In the genomic region with DNA sequence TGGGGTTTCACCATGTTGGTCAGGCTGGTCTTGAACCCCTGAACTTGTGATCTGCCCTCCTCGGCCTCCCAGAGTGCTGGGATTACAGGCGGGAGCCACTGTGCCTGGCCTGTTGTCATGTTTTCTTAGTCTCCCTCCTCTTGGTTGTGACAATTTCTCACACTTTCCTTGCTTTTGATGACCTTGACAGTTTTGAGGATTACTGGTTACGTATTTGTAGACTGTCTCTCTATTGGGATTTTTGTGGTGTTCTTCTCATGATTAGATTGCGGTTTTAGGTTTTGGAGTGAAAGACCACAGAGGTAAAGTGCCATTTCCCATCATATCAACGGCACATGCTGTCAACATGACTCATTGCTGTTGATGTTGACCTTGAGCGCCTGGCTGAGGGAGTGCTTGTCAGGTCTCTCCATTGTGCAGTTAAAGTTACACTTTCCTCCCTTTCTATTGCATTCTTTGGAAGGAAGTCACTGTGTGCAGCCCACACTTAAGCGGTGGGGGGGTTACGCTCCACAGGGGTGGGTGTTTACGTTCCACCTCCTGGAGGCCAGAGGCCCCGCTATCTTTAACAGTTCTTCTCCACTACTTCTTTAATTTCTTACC, we compare ENCODE assay signal across 1 cellular context.
TF ChIP-seq lines count a peak whose summit lies in the region.

No MANE protein-coding gene starts in this region.

TF ChIP-seq in HEK293, 187 proteins besides CTCF, POLR2A, EP300 and RAD21 (continued from another document and continues in another):
- TF ChIP-seq, protein P1, sequence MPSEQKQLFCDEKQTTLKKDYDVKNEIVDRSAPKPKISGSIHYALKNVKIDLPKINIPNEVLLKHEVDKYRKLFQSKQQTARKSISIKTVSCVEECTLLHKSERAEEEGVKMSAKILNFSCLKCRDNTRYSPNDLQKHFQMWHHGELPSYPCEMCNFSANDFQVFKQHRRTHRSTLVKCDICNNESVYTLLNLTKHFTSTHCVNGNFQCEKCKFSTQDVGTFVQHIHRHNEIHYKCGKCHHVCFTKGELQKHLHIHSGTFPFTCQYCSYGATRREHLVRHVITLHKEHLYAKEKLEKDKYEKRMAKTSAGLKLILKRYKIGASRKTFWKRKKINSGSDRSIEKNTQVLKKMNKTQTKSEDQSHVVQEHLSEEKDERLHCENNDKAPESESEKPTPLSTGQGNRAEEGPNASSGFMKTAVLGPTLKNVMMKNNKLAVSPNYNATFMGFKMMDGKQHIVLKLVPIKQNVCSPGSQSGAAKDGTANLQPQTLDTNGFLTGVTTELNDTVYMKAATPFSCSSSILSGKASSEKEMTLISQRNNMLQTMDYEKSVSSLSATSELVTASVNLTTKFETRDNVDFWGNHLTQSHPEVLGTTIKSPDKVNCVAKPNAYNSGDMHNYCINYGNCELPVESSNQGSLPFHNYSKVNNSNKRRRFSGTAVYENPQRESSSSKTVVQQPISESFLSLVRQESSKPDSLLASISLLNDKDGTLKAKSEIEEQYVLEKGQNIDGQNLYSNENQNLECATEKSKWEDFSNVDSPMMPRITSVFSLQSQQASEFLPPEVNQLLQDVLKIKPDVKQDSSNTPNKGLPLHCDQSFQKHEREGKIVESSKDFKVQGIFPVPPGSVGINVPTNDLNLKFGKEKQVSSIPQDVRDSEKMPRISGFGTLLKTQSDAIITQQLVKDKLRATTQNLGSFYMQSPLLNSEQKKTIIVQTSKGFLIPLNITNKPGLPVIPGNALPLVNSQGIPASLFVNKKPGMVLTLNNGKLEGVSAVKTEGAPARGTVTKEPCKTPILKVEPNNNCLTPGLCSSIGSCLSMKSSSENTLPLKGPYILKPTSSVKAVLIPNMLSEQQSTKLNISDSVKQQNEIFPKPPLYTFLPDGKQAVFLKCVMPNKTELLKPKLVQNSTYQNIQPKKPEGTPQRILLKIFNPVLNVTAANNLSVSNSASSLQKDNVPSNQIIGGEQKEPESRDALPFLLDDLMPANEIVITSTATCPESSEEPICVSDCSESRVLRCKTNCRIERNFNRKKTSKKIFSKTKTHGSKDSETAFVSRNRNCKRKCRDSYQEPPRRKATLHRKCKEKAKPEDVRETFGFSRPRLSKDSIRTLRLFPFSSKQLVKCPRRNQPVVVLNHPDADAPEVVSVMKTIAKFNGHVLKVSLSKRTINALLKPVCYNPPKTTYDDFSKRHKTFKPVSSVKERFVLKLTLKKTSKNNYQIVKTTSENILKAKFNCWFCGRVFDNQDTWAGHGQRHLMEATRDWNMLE (tag by site-specific recombination; conservative IDR thresholded peaks at IDR 0.05; ENCODE audit: low read depth) = 0 out of 2 replicates have a peak, but pooled peaks have one; percentile 16
- TF ChIP-seq ZNF426 (tag by site-specific recombination; IDR thresholded peaks at IDR 0.05) = no peak
- TF ChIP-seq, protein P2, sequence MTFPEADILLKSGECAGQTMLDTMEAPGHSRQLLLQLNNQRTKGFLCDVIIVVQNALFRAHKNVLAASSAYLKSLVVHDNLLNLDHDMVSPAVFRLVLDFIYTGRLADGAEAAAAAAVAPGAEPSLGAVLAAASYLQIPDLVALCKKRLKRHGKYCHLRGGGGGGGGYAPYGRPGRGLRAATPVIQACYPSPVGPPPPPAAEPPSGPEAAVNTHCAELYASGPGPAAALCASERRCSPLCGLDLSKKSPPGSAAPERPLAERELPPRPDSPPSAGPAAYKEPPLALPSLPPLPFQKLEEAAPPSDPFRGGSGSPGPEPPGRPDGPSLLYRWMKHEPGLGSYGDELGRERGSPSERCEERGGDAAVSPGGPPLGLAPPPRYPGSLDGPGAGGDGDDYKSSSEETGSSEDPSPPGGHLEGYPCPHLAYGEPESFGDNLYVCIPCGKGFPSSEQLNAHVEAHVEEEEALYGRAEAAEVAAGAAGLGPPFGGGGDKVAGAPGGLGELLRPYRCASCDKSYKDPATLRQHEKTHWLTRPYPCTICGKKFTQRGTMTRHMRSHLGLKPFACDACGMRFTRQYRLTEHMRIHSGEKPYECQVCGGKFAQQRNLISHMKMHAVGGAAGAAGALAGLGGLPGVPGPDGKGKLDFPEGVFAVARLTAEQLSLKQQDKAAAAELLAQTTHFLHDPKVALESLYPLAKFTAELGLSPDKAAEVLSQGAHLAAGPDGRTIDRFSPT (tag by site-specific recombination; IDR thresholded peaks at IDR 0.05) = peak; percentile 83
- TF ChIP-seq, protein P3, sequence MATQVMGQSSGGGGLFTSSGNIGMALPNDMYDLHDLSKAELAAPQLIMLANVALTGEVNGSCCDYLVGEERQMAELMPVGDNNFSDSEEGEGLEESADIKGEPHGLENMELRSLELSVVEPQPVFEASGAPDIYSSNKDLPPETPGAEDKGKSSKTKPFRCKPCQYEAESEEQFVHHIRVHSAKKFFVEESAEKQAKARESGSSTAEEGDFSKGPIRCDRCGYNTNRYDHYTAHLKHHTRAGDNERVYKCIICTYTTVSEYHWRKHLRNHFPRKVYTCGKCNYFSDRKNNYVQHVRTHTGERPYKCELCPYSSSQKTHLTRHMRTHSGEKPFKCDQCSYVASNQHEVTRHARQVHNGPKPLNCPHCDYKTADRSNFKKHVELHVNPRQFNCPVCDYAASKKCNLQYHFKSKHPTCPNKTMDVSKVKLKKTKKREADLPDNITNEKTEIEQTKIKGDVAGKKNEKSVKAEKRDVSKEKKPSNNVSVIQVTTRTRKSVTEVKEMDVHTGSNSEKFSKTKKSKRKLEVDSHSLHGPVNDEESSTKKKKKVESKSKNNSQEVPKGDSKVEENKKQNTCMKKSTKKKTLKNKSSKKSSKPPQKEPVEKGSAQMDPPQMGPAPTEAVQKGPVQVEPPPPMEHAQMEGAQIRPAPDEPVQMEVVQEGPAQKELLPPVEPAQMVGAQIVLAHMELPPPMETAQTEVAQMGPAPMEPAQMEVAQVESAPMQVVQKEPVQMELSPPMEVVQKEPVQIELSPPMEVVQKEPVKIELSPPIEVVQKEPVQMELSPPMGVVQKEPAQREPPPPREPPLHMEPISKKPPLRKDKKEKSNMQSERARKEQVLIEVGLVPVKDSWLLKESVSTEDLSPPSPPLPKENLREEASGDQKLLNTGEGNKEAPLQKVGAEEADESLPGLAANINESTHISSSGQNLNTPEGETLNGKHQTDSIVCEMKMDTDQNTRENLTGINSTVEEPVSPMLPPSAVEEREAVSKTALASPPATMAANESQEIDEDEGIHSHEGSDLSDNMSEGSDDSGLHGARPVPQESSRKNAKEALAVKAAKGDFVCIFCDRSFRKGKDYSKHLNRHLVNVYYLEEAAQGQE (tag by site-specific recombination; IDR thresholded peaks at IDR 0.05) = no peak
- TF ChIP-seq SETDB1 (IDR thresholded peaks at IDR 0.05; ENCODE audit: insufficient read length, low read length) = no peak
- TF ChIP-seq ZNF521 (tag by site-specific recombination; IDR thresholded peaks at IDR 0.05) = no peak
- TF ChIP-seq, protein P4, sequence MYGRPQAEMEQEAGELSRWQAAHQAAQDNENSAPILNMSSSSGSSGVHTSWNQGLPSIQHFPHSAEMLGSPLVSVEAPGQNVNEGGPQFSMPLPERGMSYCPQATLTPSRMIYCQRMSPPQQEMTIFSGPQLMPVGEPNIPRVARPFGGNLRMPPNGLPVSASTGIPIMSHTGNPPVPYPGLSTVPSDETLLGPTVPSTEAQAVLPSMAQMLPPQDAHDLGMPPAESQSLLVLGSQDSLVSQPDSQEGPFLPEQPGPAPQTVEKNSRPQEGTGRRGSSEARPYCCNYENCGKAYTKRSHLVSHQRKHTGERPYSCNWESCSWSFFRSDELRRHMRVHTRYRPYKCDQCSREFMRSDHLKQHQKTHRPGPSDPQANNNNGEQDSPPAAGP (tag by site-specific recombination; IDR thresholded peaks at IDR 0.05) = peak; percentile 95
- no peak for TF ChIP-seq ZNF529 (tag by site-specific recombination; IDR thresholded peaks at IDR 0.05; ENCODE audit: insufficient replicate concordance)
- no peak for TF ChIP-seq ZNF223 (tag by site-specific recombination; IDR thresholded peaks at IDR 0.05)
- TF ChIP-seq ZNF777 (tag by site-specific recombination; IDR thresholded peaks at IDR 0.05; ENCODE audit: borderline replicate concordance) = no peak
- TF ChIP-seq, protein P5, sequence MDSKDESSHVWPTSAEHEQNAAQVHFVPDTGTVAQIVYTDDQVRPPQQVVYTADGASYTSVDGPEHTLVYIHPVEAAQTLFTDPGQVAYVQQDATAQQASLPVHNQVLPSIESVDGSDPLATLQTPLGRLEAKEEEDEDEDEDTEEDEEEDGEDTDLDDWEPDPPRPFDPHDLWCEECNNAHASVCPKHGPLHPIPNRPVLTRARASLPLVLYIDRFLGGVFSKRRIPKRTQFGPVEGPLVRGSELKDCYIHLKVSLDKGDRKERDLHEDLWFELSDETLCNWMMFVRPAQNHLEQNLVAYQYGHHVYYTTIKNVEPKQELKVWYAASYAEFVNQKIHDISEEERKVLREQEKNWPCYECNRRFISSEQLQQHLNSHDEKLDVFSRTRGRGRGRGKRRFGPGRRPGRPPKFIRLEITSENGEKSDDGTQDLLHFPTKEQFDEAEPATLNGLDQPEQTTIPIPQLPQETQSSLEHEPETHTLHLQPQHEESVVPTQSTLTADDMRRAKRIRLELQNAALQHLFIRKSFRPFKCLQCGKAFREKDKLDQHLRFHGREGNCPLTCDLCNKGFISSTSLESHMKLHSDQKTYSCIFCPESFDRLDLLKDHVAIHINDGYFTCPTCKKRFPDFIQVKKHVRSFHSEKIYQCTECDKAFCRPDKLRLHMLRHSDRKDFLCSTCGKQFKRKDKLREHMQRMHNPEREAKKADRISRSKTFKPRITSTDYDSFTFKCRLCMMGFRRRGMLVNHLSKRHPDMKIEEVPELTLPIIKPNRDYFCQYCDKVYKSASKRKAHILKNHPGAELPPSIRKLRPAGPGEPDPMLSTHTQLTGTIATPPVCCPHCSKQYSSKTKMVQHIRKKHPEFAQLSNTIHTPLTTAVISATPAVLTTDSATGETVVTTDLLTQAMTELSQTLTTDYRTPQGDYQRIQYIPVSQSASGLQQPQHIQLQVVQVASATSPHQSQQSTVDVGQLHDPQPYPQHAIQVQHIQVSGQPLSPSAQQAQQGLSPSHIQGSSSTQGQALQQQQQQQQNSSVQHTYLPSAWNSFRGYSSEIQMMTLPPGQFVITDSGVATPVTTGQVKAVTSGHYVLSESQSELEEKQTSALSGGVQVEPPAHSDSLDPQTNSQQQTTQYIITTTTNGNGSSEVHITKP (tag by site-specific recombination; IDR thresholded peaks at IDR 0.05) = peak; percentile 59; the same call in 1 of the 2 replicates
- peak; percentile 72; the same call in 1 of the 2 replicates for TF ChIP-seq ZBTB21 (tag by site-specific recombination; IDR thresholded peaks at IDR 0.05)
- TF ChIP-seq ZFHX2 (tag by site-specific recombination; conservative IDR thresholded peaks at IDR 0.05) = peak; percentile 79
- TF ChIP-seq ZFP41 (tag by site-specific recombination; IDR thresholded peaks at IDR 0.05; ENCODE audit: borderline replicate concordance) = no peak
- TF ChIP-seq EGR2 (tag by site-specific recombination; IDR thresholded peaks at IDR 0.05; ENCODE audit: low read depth) = peak; percentile 85
- TF ChIP-seq TCF7L2 (IDR thresholded peaks at IDR 0.05; ENCODE audit: borderline replicate concordance, low read depth, low read length) = no peak
- TF ChIP-seq, protein P6, sequence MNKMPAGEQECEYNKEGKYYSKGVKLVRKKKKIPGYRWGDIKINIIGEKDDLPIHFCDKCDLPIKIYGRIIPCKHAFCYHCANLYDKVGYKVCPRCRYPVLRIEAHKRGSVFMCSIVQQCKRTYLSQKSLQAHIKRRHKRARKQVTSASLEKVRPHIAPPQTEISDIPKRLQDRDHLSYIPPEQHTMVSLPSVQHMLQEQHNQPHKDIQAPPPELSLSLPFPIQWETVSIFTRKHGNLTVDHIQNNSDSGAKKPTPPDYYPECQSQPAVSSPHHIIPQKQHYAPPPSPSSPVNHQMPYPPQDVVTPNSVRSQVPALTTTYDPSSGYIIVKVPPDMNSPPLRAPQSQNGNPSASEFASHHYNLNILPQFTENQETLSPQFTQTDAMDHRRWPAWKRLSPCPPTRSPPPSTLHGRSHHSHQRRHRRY (tag by site-specific recombination; IDR thresholded peaks at IDR 0.05) = no peak
- TF ChIP-seq, protein P7, sequence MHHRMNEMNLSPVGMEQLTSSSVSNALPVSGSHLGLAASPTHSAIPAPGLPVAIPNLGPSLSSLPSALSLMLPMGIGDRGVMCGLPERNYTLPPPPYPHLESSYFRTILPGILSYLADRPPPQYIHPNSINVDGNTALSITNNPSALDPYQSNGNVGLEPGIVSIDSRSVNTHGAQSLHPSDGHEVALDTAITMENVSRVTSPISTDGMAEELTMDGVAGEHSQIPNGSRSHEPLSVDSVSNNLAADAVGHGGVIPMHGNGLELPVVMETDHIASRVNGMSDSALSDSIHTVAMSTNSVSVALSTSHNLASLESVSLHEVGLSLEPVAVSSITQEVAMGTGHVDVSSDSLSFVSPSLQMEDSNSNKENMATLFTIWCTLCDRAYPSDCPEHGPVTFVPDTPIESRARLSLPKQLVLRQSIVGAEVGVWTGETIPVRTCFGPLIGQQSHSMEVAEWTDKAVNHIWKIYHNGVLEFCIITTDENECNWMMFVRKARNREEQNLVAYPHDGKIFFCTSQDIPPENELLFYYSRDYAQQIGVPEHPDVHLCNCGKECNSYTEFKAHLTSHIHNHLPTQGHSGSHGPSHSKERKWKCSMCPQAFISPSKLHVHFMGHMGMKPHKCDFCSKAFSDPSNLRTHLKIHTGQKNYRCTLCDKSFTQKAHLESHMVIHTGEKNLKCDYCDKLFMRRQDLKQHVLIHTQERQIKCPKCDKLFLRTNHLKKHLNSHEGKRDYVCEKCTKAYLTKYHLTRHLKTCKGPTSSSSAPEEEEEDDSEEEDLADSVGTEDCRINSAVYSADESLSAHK (tag by site-specific recombination; IDR thresholded peaks at IDR 0.05) = no peak
- TF ChIP-seq WT1 (tag by site-specific recombination; IDR thresholded peaks at IDR 0.05) = peak; percentile 100
- no peak; the same call in 1 of the 2 replicates for TF ChIP-seq ZFP37 (tag by site-specific recombination; IDR thresholded peaks at IDR 0.05)
- TF ChIP-seq, protein P8, sequence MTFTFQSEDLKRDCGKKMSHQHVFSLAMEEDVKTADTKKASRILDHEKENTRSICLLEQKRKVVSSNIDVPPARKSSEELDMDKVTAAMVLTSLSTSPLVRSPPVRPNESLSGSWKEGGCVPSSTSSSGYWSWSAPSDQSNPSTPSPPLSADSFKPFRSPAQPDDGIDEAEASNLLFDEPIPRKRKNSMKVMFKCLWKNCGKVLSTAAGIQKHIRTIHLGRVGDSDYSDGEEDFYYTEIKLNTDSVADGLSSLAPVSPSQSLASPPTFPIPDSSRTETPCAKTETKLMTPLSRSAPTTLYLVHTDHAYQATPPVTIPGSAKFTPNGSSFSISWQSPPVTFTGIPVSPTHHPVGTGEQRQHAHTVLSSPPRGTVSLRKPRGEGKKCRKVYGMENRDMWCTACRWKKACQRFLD (tag by site-specific recombination; IDR thresholded peaks at IDR 0.05) = no peak
- no peak for TF ChIP-seq GFI1B (tag by site-specific recombination; IDR thresholded peaks at IDR 0.05)
- TF ChIP-seq ZNF324 (tag by site-specific recombination; IDR thresholded peaks at IDR 0.05) = peak; percentile 76; the same call in 1 of the 2 replicates
- TF ChIP-seq ZNF366 (tag by site-specific recombination; conservative IDR thresholded peaks at IDR 0.05) = peak; percentile 88
- no peak for TF ChIP-seq ZNF626 (tag by site-specific recombination; IDR thresholded peaks at IDR 0.05)
- TF ChIP-seq, protein P9, sequence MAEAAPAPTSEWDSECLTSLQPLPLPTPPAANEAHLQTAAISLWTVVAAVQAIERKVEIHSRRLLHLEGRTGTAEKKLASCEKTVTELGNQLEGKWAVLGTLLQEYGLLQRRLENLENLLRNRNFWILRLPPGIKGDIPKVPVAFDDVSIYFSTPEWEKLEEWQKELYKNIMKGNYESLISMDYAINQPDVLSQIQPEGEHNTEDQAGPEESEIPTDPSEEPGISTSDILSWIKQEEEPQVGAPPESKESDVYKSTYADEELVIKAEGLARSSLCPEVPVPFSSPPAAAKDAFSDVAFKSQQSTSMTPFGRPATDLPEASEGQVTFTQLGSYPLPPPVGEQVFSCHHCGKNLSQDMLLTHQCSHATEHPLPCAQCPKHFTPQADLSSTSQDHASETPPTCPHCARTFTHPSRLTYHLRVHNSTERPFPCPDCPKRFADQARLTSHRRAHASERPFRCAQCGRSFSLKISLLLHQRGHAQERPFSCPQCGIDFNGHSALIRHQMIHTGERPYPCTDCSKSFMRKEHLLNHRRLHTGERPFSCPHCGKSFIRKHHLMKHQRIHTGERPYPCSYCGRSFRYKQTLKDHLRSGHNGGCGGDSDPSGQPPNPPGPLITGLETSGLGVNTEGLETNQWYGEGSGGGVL (tag by site-specific recombination; IDR thresholded peaks at IDR 0.05) = peak; percentile 89
- no peak for TF ChIP-seq ZNF155 (tag by site-specific recombination; IDR thresholded peaks at IDR 0.05)
